Comparison of ENCODE assay signal across 8 cellular contexts in the genomic region with DNA sequence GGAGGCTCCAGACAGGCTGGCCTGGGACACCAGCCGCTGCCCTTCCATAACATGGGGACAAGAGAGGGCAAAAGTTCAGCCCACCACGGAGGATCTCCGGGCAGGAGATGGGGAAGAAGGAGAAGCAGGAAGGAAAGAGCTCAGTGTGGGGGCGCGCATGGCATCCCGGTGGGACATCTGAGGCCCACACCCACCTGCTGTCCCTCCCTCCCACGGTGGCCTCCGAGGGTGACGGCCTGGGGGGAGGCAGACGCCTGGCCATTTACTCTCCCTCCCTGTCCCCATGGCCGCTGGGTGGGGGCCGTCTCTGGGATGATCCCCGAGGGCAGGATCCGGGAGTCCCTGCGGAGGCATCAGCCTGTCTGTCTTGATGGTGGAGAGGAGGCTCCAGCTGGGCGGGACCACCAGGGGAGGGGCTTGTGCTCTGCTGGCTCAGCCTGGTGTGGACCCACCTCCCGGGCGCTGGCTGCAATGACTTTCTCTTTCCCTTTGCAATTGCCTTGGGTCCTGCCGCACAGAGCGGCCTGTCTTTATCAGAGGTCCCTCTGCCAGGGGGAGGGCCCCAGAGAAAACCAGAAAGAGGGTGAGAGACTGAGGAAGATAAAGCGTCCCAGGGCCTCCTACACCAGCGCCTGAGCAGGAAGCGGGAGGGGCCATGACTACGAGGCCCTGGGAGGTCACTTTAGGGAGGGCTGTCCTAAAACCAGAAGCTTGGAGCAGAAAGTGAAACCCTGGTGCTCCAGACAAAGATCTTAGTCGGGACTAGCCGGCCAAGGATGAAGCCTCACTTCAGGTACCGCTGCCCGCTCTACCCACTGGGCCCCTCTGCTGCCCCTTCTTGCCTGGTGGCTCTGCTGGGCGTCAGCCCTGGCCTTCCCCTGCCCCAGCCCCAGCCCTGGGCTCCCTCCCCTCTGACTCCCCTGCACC. TPM values are rescaled to one million over a fixed set of nuclear protein-coding genes. Genes with fewer than 3 reads are reported as not detected.
A peak's percentile ranks its signal among the peaks of the same experiment; 100 is the strongest.
DNase-seq lines count a peak whose midpoint lies in the region; ATAC-seq and TF ChIP-seq lines count a peak whose summit lies in the region.
"Not testable (repeated sequence)": the region's sequence is repeated elsewhere in the genome, so short reads cannot be mapped to it uniquely, and the experiment has no call there.

A gene (plus strand): TSS at position 690 of the 927 bp plus-strand sequence. CDS start 87 bp downstream, at position 777.

- CTCF ChIA-PET in naive thymus-derived CD4-positive, alpha-beta T cell (lab: Charles Lee): interaction anchor here (1.2 kb wide), 1 partner anchor 38 kb away, joined by 3 read pairs; no protein-coding TSS in a partner anchor

- H3K27ac Mint-ChIP-seq in T-helper 1 cell treated with Interleukin-12 subunit alpha and Interleukin-12 subunit beta and Interleukin-4 antibody, amounts not matched to agents 30 μg/mL and 1 μg/mL, for 36 hours: peak within 1 kb of the TSS; percentile 87
- H3K27ac Mint-ChIP-seq in activated naive CD8-positive, alpha-beta T cell treated with anti-CD3 and anti-CD28 coated beads for 36 hours: peak within 1 kb of the TSS; percentile 90
- H3K27ac Mint-ChIP-seq in naive thymus-derived CD4-positive, alpha-beta T cell: peak within 1 kb of the TSS; percentile 69 to 95 (median 90)

- peak within 1 kb of the TSS; percentile 28 to 50 for H3K4me3 ChIP-seq in gastroesophageal sphincter
- peak within 1 kb of the TSS; percentile 77 for H3K4me3 ChIP-seq in naive thymus-derived CD4-positive, alpha-beta T cell (ENCODE audit: low read length)
- H3K4me3 ChIP-seq in subcutaneous abdominal adipose tissue (ENCODE audit: low read depth in 1 of 5, low read length in 5 of 5): peak within 1 kb of the TSS; percentile 53 to 66 (median 61)

- ATAC-seq in GM21528 (IDR thresholded peaks at IDR 0.05; ENCODE audit: low FRiP score, unreplicated experiment) (peak; percentile 70), HG03521 (IDR thresholded peaks at IDR 0.05; ENCODE audit: unreplicated experiment) (peak; percentile 64), gastroesophageal sphincter (peak; percentile 90)
- peak; percentile 92 for ATAC-seq in naive thymus-derived CD4-positive, alpha-beta T cell

- H3K27me3 Mint-ChIP-seq in T-helper 1 cell treated with Interleukin-12 subunit alpha and Interleukin-12 subunit beta and Interleukin-4 antibody, amounts not matched to agents 30 μg/mL and 1 μg/mL, for 36 hours (ENCODE audit: low read depth); activated naive CD8-positive, alpha-beta T cell treated with anti-CD3 and anti-CD28 coated beads for 36 hours; naive thymus-derived CD4-positive, alpha-beta T cell: not testable (repeated sequence)

- WGBS in gastroesophageal sphincter (ENCODE audit: low coverage in 1 of 2), 2 donors: 5 to 37% methylated on average over 3 to 9 of the region's 29 CpGs

- TF ChIP-seq POLR2A in gastroesophageal sphincter (IDR thresholded peaks at IDR 0.05): peak in 1 of 2 donors; percentile 42

- POLR2A ChIA-PET in naive thymus-derived CD4-positive, alpha-beta T cell (lab: Charles Lee): interaction anchor here (0.6 to 1.0 kb wide), 3 partner anchors 13 to 511 kb away, joined by 3 to 4 read pairs (median 3); no protein-coding TSS in a partner anchor

- not testable (repeated sequence) for H3K36me3 ChIP-seq in ES-I3 (ENCODE audit: insufficient read depth, low read length)
- H3K36me3 ChIP-seq in gastroesophageal sphincter (peaks cover 0 to 21% of the 10 kb centered on the region in 2 donors), subcutaneous abdominal adipose tissue (ENCODE audit: control insufficient read depth in 5 of 5, insufficient read depth in 5 of 5, low read length in 5 of 5) (peaks cover 0 to 14% (median 3%) of the 10 kb centered on the region in 5 donors)
- peaks cover 8 to 22% (median 8%) of the 10 kb centered on the region in 3 experiments for H3K36me3 ChIP-seq in naive thymus-derived CD4-positive, alpha-beta T cell (ENCODE audit: control insufficient read depth in 2 of 3, insufficient read depth in 3 of 3, low read length in 3 of 3)

- peak; percentile 69 for DNase-seq in activated naive CD8-positive, alpha-beta T cell treated with anti-CD3 and anti-CD28 coated beads for 36 hours
- DNase-seq in naive thymus-derived CD4-positive, alpha-beta T cell: peak; percentile 17 to 57 (median 46)

- TF ChIP-seq CTCF in gastroesophageal sphincter (IDR thresholded peaks at IDR 0.05): not testable (repeated sequence)

- not testable (repeated sequence) for H3K9me3 ChIP-seq in ES-I3 (ENCODE audit: control insufficient read depth, insufficient read depth, low read length); gastroesophageal sphincter; naive thymus-derived CD4-positive, alpha-beta T cell (ENCODE audit: control insufficient read depth in 2 of 3, low read length in 3 of 3); subcutaneous abdominal adipose tissue (ENCODE audit: control insufficient read depth in 5 of 5, low read length in 5 of 5)

- H3K9ac ChIP-seq in ES-I3 (ENCODE audit: low read depth, low read length) (peak within 1 kb of the TSS; percentile 28; the same call in 1 of the 2 replicates), subcutaneous abdominal adipose tissue (ENCODE audit: low read length in 5 of 5) (peak within 1 kb of the TSS in 4 of 5 donors; percentile 32 to 64 (median 56))

- H3K4me1 Mint-ChIP-seq in T-helper 1 cell treated with Interleukin-12 subunit alpha and Interleukin-12 subunit beta and Interleukin-4 antibody, amounts not matched to agents 30 μg/mL and 1 μg/mL, for 36 hours (ENCODE audit: low read depth): peaks cover 33% of the 10 kb centered on the region
- peaks cover 35% of the 10 kb centered on the region for H3K4me1 Mint-ChIP-seq in activated naive CD8-positive, alpha-beta T cell treated with anti-CD3 and anti-CD28 coated beads for 36 hours
- H3K4me1 Mint-ChIP-seq in naive thymus-derived CD4-positive, alpha-beta T cell: peaks cover 23 to 44% (median 39%) of the 10 kb centered on the region in 7 donors

- not testable (repeated sequence) for H3K4me1 ChIP-seq in ES-I3 (ENCODE audit: insufficient read depth, low read length)
- H3K4me1 ChIP-seq in gastroesophageal sphincter: peaks cover 0 to 13% (median 4%) of the 10 kb centered on the region in 3 donors
- peaks cover 4 to 22% of the 10 kb centered on the region in 2 donors for H3K4me1 ChIP-seq in naive thymus-derived CD4-positive, alpha-beta T cell (ENCODE audit: control insufficient read depth in 2 of 2, insufficient read depth in 2 of 2, low read length in 2 of 2)
- H3K4me1 ChIP-seq in subcutaneous abdominal adipose tissue (ENCODE audit: control insufficient read depth in 5 of 5, insufficient read depth in 5 of 5, low read length in 5 of 5): peaks cover 0 to 14% (median 6%) of the 10 kb centered on the region in 5 donors

- TF ChIP-seq EP300 in gastroesophageal sphincter (IDR thresholded peaks at IDR 0.05): not testable (repeated sequence)

- not testable (repeated sequence) for H3K9me3 Mint-ChIP-seq in T-helper 1 cell treated with Interleukin-12 subunit alpha and Interleukin-12 subunit beta and Interleukin-4 antibody, amounts not matched to agents 30 μg/mL and 1 μg/mL, for 36 hours; activated naive CD8-positive, alpha-beta T cell treated with anti-CD3 and anti-CD28 coated beads for 36 hours; naive thymus-derived CD4-positive, alpha-beta T cell

- H3K27me3 ChIP-seq in gastroesophageal sphincter; naive thymus-derived CD4-positive, alpha-beta T cell (ENCODE audit: control insufficient read depth in 2 of 2, insufficient read depth in 2 of 2, low read length in 2 of 2); subcutaneous abdominal adipose tissue (ENCODE audit: control insufficient read depth in 5 of 5, insufficient read depth in 4 of 5, low read length in 5 of 5): not testable (repeated sequence)

- intact Hi-C loops in naive thymus-derived CD4-positive, alpha-beta T cell (cut with micrococcal nuclease): loop anchor here (2.0 to 5.0 kb wide), 5 partner anchors 14 to 65 kb away; a partner anchor contains a TSS

- H3K27ac ChIP-seq in gastroesophageal sphincter: peak within 1 kb of the TSS; percentile 8 to 83 (median 72)
- peak within 1 kb of the TSS; percentile 81 for H3K27ac ChIP-seq in naive thymus-derived CD4-positive, alpha-beta T cell (ENCODE audit: low read depth, low read length)
- not testable (repeated sequence) for H3K27ac ChIP-seq in subcutaneous abdominal adipose tissue (ENCODE audit: low read depth, low read length)

- peaks cover 29% of the 10 kb centered on the region for H3K36me3 Mint-ChIP-seq in T-helper 1 cell treated with Interleukin-12 subunit alpha and Interleukin-12 subunit beta and Interleukin-4 antibody, amounts not matched to agents 30 μg/mL and 1 μg/mL, for 36 hours (ENCODE audit: low read depth)
- peaks cover 11% of the 10 kb centered on the region for H3K36me3 Mint-ChIP-seq in activated naive CD8-positive, alpha-beta T cell treated with anti-CD3 and anti-CD28 coated beads for 36 hours
- peaks cover 7 to 20% (median 9%) of the 10 kb centered on the region in 5 donors for H3K36me3 Mint-ChIP-seq in naive thymus-derived CD4-positive, alpha-beta T cell

- peak within 1 kb of the TSS; percentile 89 for H3K4me3 Mint-ChIP-seq in T-helper 1 cell treated with Interleukin-12 subunit alpha and Interleukin-12 subunit beta and Interleukin-4 antibody, amounts not matched to agents 30 μg/mL and 1 μg/mL, for 36 hours
- H3K4me3 Mint-ChIP-seq in activated naive CD8-positive, alpha-beta T cell treated with anti-CD3 and anti-CD28 coated beads for 36 hours: peak within 1 kb of the TSS; percentile 92
- peak within 1 kb of the TSS; percentile 79 to 96 (median 87) for H3K4me3 Mint-ChIP-seq in naive thymus-derived CD4-positive, alpha-beta T cell

RNA-seq across cellular contexts. Expression of the gene that starts here (rescaled TPM):
- total RNA-seq in activated naive CD8-positive, alpha-beta T cell treated with anti-CD3 and anti-CD28 coated beads for 36 hours: 10 to 100 TPM; 44.2 to 44.3 TPM
- 1 to 10 TPM; 3.2 to 8.3 (median 7.3) TPM for total RNA-seq in gastroesophageal sphincter
- total RNA-seq in naive thymus-derived CD4-positive, alpha-beta T cell: 10 to 100 TPM; 18.5 to 93.2 (median 21.0) TPM
- 10 to 100 TPM; 22.9 to 32.7 TPM for polyA plus RNA-seq in naive thymus-derived CD4-positive, alpha-beta T cell
